In the genomic region with DNA sequence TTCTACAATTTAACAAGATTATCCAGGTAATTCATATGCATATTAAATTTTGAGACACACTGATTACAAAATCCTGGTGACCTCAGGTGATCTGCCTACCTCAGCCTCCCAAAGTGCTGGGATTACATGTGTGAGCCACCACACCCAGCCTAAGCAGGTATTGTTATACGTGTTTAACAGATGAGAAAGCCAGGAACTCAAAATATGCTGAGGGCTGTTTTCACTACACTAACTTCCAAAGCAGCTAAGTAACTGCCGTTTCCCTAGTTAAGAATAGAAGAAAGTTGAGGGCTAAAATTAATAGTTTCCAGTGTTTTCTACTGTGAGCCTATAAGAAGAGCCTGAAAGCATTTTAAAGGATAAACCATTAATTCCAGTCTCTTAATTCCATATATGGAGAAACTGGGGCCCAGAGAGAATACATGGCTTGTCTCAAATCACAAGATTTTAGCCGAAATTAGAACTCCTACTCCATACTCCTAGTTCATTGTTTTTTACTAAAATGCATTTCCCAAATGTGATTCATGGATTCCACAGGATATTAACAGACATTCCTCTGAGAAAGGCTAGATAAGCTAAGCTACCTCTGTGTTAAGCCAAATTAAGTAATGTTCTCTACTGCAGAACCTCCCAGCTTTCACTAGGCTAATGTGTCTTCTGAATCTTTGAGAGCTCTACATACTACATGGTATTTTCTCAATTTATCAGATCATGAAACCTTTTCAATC, we compare ENCODE assay signal across 12 cellular contexts. TPM values are rescaled to one million over a fixed set of nuclear protein-coding genes. Genes with fewer than 3 reads are reported as not detected.
DNase-seq lines count a peak whose midpoint lies in the region; ATAC-seq and TF ChIP-seq lines count a peak whose summit lies in the region.
"Had no signal": no experiment of that assay in that cellular context is flagged by ENCODE, and none has a peak within 500 bp of the region (broad histone marks: within the 10 kb centered on the region; RNA-seq: fewer than 3 reads in every experiment).

No MANE protein-coding gene starts in this region.

- H3K27ac ChIP-seq in SJSA1 (peak overlapping the region; percentile 88), thyroid gland (no peak overlapping the region)
- H3K27ac ChIP-seq: adrenal gland had no signal

- H3K27me3 ChIP-seq in SJSA1 (replicated peaks): no peaks in the 10 kb centered on the region
- H3K27me3 ChIP-seq in thyroid gland: no peaks in the 10 kb centered on the region
- H3K27me3 ChIP-seq: adrenal gland had no signal

- no peak overlapping the region for H3K4me3 ChIP-seq in SJSA1
- no peak overlapping the region for H3K4me3 ChIP-seq in fibroblast of mammary gland (ENCODE audit: control insufficient read depth, low read depth, low read length)
- no peak overlapping the region for H3K4me3 ChIP-seq in thyroid gland (replicated peaks in 1 of 3)
- H3K4me3 ChIP-seq: adrenal gland had no signal

- no peak for TF ChIP-seq POLR2A in thyroid gland (IDR thresholded peaks at IDR 0.05)

- intact Hi-C loops in thyroid gland (cut with DNase I): no loop called here

- H3K36me3 ChIP-seq in SJSA1 (no peaks in the 10 kb centered on the region), thyroid gland (no peaks in the 10 kb centered on the region)
- H3K36me3 ChIP-seq: adrenal gland had no signal

- DNase-seq in EH (ENCODE audit: low read depth) (peak; percentile 94), SJSA1 (ENCODE audit: low read depth in 1 of 2, low spot score in 2 of 2) (peak in 1 of 2 experiments; percentile 86), fibroblast of mammary gland (ENCODE audit: low read depth) (peak; percentile 44), pulmonary artery endothelial cell (ENCODE audit: low read depth, low spot score) (peak; percentile 57), left lobe of liver (ENCODE audit: low spot score) (no peak), thyroid gland (no peak)
- DNase-seq: adrenal gland, NCI-H1694 treated with DMSO at 0.1 percent for 48 hours, posterior cingulate gyrus, T1000 had no signal

- WGBS in thyroid gland, 2 donors: 70 to 71% methylated on average over 3 of the region's 3 CpGs

- H3K4me1 ChIP-seq in SJSA1 (replicated peaks): peaks cover 28% of the 10 kb centered on the region
- no peaks in the 10 kb centered on the region for H3K4me1 ChIP-seq in thyroid gland
- H3K4me1 ChIP-seq: adrenal gland had no signal

- H3K9me3 ChIP-seq in SJSA1 (replicated peaks): 0 out of 2 replicates have a peak, but pooled peaks cover under 1% of the 10 kb centered on the region
- no peaks in the 10 kb centered on the region for H3K9me3 ChIP-seq in thyroid gland
- H3K9me3 ChIP-seq: adrenal gland had no signal

- TF ChIP-seq CTCF in fibroblast of mammary gland (conservative IDR thresholded peaks at IDR 0.05; ENCODE audit: control insufficient read depth, insufficient read depth, low read depth, low read length) (no peak), thyroid gland (IDR thresholded peaks at IDR 0.05) (no peak)

- no peak for ATAC-seq in left lobe of liver
- no peak for ATAC-seq in GM19035 (IDR thresholded peaks at IDR 0.05; ENCODE audit: unreplicated experiment)
- ATAC-seq in HG02840 (IDR thresholded peaks at IDR 0.05; ENCODE audit: low FRiP score, unreplicated experiment): no peak

RNA-seq across cellular contexts. Expression of gene AVEN, which starts 17.0 kb away (rescaled TPM):
- total RNA-seq in SJSA1 (2014; rRNA removed; shearing (Covaris generic)): 62.7 and 77.4 TPM in 2 replicates
- total RNA-seq in pulmonary artery endothelial cell: 16.2 and 38.1 TPM in 2 replicates
- 8.9 TPM for total RNA-seq in left lobe of liver
- 10 to 100 TPM in 2 of 4 donors, 1 to 10 TPM in 2; 7.7 to 12.9 (median 10.1) TPM for total RNA-seq in thyroid gland

RNA-seq across cellular contexts. Expression of gene EMC7, which starts 45.6 kb away (rescaled TPM):
- 27.1 and 42.5 TPM in 2 replicates for total RNA-seq in SJSA1 (2014; rRNA removed; shearing (Covaris generic))
- total RNA-seq in pulmonary artery endothelial cell (43.2 and 48.2 TPM in 2 replicates), left lobe of liver (38.1 TPM), thyroid gland (10 to 100 TPM; 40.9 to 54.3 (median 50.5) TPM)

RNA-seq across cellular contexts. Expression of gene PGBD4, which starts 45.9 kb away (rescaled TPM):
- 1.5 and 2.5 TPM in 2 replicates for total RNA-seq in SJSA1 (2014; rRNA removed; shearing (Covaris generic))
- total RNA-seq in pulmonary artery endothelial cell: 1.1 and 1.7 TPM in 2 replicates
- 0.93 TPM for total RNA-seq in left lobe of liver
- total RNA-seq in thyroid gland: 1 to 10 TPM; 1.0 to 1.3 (median 1.2) TPM

Comparison
In these comparisons a context has a peak if more than half of its experiments do, and no peak if none do; other contexts are left out.
1. DNase-seq: peak in EH (single experiment), fibroblast of mammary gland (single experiment) and pulmonary artery endothelial cell (single experiment); none in left lobe of liver (single experiment) and thyroid gland (0 of 2).